Comparison of ENCODE assay signal across 11 cellular contexts in genomic region chr3:45906681-45907220, GRCh38. TPM values are rescaled to one million over a fixed set of nuclear protein-coding genes. Genes with fewer than 3 reads are reported as not detected.
A peak's percentile ranks its signal among the peaks of the same experiment; 100 is the strongest.
DNase-seq lines count a peak whose midpoint lies in the region; ATAC-seq and TF ChIP-seq lines count a peak whose summit lies in the region.
"Had no signal": no experiment of that assay in that cellular context is flagged by ENCODE, and none has a peak within 500 bp of the region (broad histone marks: within the 10 kb centered on the region; RNA-seq: fewer than 3 reads in every experiment).

No MANE protein-coding gene starts in this region.

- H3K27ac Mint-ChIP-seq in CD4-positive, alpha-beta T cell = no peak overlapping the region
- peak overlapping the region in 1 of 2 donors; percentile 77 for H3K27ac Mint-ChIP-seq in effector memory CD8-positive, alpha-beta T cell

- DNase-seq in 8988T = peak; percentile 51
- no peak for DNase-seq in GM20000 (ENCODE audit: low spot score)
- peak; percentile 53 for DNase-seq in hepatocyte (ENCODE audit: low spot score)
- no peak for DNase-seq in CD4-positive, alpha-beta T cell
- no peak for DNase-seq in effector memory CD8-positive, alpha-beta T cell
- DNase-seq in activated CD4-positive, CD25-positive, alpha-beta regulatory T cell (lab: John Stamatoyannopoulos, UW) = no peak
- DNase-seq: DMS153; NCI-H2171 treated with DMSO at 0.1 percent for 48 hours; stimulated activated CD4-positive, alpha-beta T cell treated with anti-CD3 and anti-CD28 coated beads, Interleukin-15, amount 100 ng/mL, for 24 hours had no signal

- CTCF ChIA-PET in CD4-positive, alpha-beta T cell (lab: Charles Lee) = no interaction called here

- H3K9me2 ChIP-seq in SU-DHL-6 (replicated peaks; ENCODE audit: insufficient read depth, low read length) (no peaks in the 10 kb centered on the region), hepatocyte (replicated peaks; ENCODE audit: insufficient read depth) (no peaks in the 10 kb centered on the region)

- H3K4me3 ChIP-seq in SU-DHL-6 (ENCODE audit: insufficient read depth, low read length, poor library complexity, severe bottlenecking) (no peak overlapping the region), hepatocyte (no peak overlapping the region)

- intact Hi-C loops in CD4-positive, alpha-beta T cell (cut with DNase I, micrococcal nuclease) = no loop called here

- H3F3A ChIP-seq in SU-DHL-6 (ENCODE audit: insufficient read depth) = no peaks in the 10 kb centered on the region

- H3K9me3 ChIP-seq in SU-DHL-6 (ENCODE audit: insufficient read depth, low read length) (no peaks in the 10 kb centered on the region), hepatocyte (ENCODE audit: low read depth) (no peaks in the 10 kb centered on the region)
- no peaks in the 10 kb centered on the region for H3K9me3 ChIP-seq in CD4-positive, alpha-beta T cell (ENCODE audit: control insufficient read depth, low read length)

- no peak overlapping the region for H3K4me2 ChIP-seq in SU-DHL-6 (ENCODE audit: low read depth, low read length, poor library complexity, severe bottlenecking)
- H3K4me2 ChIP-seq in hepatocyte = no peak overlapping the region

- H3K79me2 ChIP-seq in SU-DHL-6 (ENCODE audit: insufficient read depth, low read length) = no peaks in the 10 kb centered on the region
- H3K79me2 ChIP-seq in hepatocyte = no peaks in the 10 kb centered on the region

- no peaks in the 10 kb centered on the region for H3K27me3 Mint-ChIP-seq in CD4-positive, alpha-beta T cell
- no peaks in the 10 kb centered on the region for H3K27me3 Mint-ChIP-seq in effector memory CD8-positive, alpha-beta T cell

- no peak overlapping the region for H3K9ac ChIP-seq in SU-DHL-6 (ENCODE audit: low read length)

- H3K4me1 Mint-ChIP-seq in CD4-positive, alpha-beta T cell (ENCODE audit: low read depth) = peaks cover 41% of the 10 kb centered on the region
- peaks cover 31 to 47% of the 10 kb centered on the region in 2 donors for H3K4me1 Mint-ChIP-seq in effector memory CD8-positive, alpha-beta T cell (ENCODE audit: low read depth in 2 of 2)

- H2AFZ ChIP-seq in SU-DHL-6 (ENCODE audit: low read depth, low read length, severe bottlenecking) (no peak overlapping the region), hepatocyte (no peak overlapping the region)

- H4K20me1 ChIP-seq in SU-DHL-6 (ENCODE audit: low read depth, low read length) = no peaks in the 10 kb centered on the region
- no peaks in the 10 kb centered on the region for H4K20me1 ChIP-seq in hepatocyte (ENCODE audit: insufficient read depth, poor library complexity, severe bottlenecking)

- H3K36me3 Mint-ChIP-seq in CD4-positive, alpha-beta T cell (ENCODE audit: low read depth) = no peaks in the 10 kb centered on the region
- H3K36me3 Mint-ChIP-seq in effector memory CD8-positive, alpha-beta T cell (ENCODE audit: insufficient read depth) = peaks cover 10% of the 10 kb centered on the region

- peaks cover 8% of the 10 kb centered on the region for H3K4me1 ChIP-seq in hepatocyte (ENCODE audit: insufficient read depth)

- H3K36me3 ChIP-seq in SU-DHL-6 (ENCODE audit: low read length) (no peaks in the 10 kb centered on the region), hepatocyte (replicated peaks; ENCODE audit: insufficient read depth, low read depth) (no peaks in the 10 kb centered on the region)

- 54% methylated on average over 6 of the region's 6 CpGs for WGBS in hepatocyte (ENCODE audit: low lambda C conversion rate, missing lambda C conversion rate)

- no peaks in the 10 kb centered on the region for H3K9me3 Mint-ChIP-seq in CD4-positive, alpha-beta T cell
- no peaks in the 10 kb centered on the region for H3K9me3 Mint-ChIP-seq in effector memory CD8-positive, alpha-beta T cell

- POLR2A ChIA-PET in CD4-positive, alpha-beta T cell (lab: Charles Lee) = no interaction called here

- H3K4me3 Mint-ChIP-seq in CD4-positive, alpha-beta T cell = no peak overlapping the region
- H3K4me3 Mint-ChIP-seq in effector memory CD8-positive, alpha-beta T cell = no peak overlapping the region

- TF ChIP-seq CTCF in GM20000 (IDR thresholded peaks at IDR 0.05; ENCODE audit: extremely low read depth, missing control alignments) = peak; percentile 31
- TF ChIP-seq CTCF in SU-DHL-6 (IDR thresholded peaks at IDR 0.05; ENCODE audit: insufficient read depth, low read length, poor library complexity, severe bottlenecking) = peak; percentile 42
- TF ChIP-seq CTCF in hepatocyte (IDR thresholded peaks at IDR 0.05; ENCODE audit: poor library complexity) = peak; percentile 41
- TF ChIP-seq CTCF in CD4-positive, alpha-beta T cell (IDR thresholded peaks at IDR 0.05) = no peak

- no peak overlapping the region for H3K27ac ChIP-seq in SU-DHL-6 (ENCODE audit: low read depth, low read length)
- no peak overlapping the region for H3K27ac ChIP-seq in hepatocyte
- H3K27ac ChIP-seq in CD4-positive, alpha-beta T cell (ENCODE audit: low read depth, low read length) = no peak overlapping the region

- H3K27me3 ChIP-seq in SU-DHL-6 (ENCODE audit: low read length) = no peaks in the 10 kb centered on the region
- no peaks in the 10 kb centered on the region for H3K27me3 ChIP-seq in hepatocyte
- no peaks in the 10 kb centered on the region for H3K27me3 ChIP-seq in CD4-positive, alpha-beta T cell (ENCODE audit: control insufficient read depth, insufficient read depth, low read length)

- ATAC-seq in GM21447 (IDR thresholded peaks at IDR 0.05; ENCODE audit: unreplicated experiment) = no peak
- no peak for ATAC-seq in CD4-positive, alpha-beta T cell (ENCODE audit: poor library complexity)
- no peak for ATAC-seq in effector memory CD8-positive, alpha-beta T cell (replicated peaks)

RNA-seq across cellular contexts. Expression of gene CCR9, which starts 20.4 kb away (rescaled TPM):
- total RNA-seq in hepatocyte = 0.20 and 0.44 TPM in 2 replicates
- polyA plus RNA-seq in hepatocyte = 0.33 TPM in 1 of 2 replicates, not detected in the other
- 1 to 10 TPM; 6.5 to 7.4 TPM for total RNA-seq in CD4-positive, alpha-beta T cell

RNA-seq across cellular contexts. Expression of gene CXCR6, which starts 36.5 kb away (rescaled TPM):
- not detected in 2 replicates for total RNA-seq in hepatocyte
- 0.33 TPM in 1 of 2 replicates, not detected in the other for polyA plus RNA-seq in hepatocyte
- 1 to 10 TPM; 1.7 to 2.0 TPM for total RNA-seq in CD4-positive, alpha-beta T cell

Comparison
In these comparisons a context has a peak if more than half of its experiments do, and no peak if none do; other contexts are left out.
1. DNase-seq: peak in 8988T (single experiment) and hepatocyte (single experiment); none in GM20000 (single experiment), CD4-positive, alpha-beta T cell (0 of 10), effector memory CD8-positive, alpha-beta T cell (0 of 3) and activated CD4-positive, CD25-positive, alpha-beta regulatory T cell (0 of 4).